ENCODE assay signal across 8 cellular contexts in the genomic region with DNA sequence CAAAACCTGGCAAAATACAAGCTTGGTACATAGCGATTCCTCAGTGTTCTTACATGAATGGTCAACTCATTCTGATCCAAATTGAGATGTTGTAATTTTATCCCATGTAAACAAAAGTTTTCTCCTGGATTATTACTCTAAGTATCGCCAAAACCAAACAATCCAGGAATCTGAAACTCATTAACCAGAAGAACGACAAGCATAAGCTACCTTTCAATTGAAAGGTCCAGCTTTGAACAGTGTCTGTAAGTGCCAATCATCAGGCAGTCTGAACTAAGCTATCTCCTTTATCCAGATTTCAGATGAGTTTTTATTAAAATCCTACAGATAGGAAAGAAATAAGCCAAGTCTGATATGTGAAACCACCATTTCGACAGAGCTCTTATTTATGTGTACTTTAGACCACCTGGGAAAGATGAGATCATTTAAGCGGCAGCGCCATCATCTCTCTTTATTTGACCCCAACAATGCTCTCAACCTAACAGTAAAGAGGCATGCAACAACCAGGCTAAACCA. TPM values are rescaled to one million over a fixed set of nuclear protein-coding genes. Genes with fewer than 3 reads are reported as not detected.
DNase-seq lines count a peak whose midpoint lies in the region; ATAC-seq and TF ChIP-seq lines count a peak whose summit lies in the region.

No MANE protein-coding gene starts in this region.

- no peak for TF ChIP-seq EP300 in gastroesophageal sphincter (IDR thresholded peaks at IDR 0.05)

- H3K36me3 ChIP-seq in gastroesophageal sphincter = no peaks in the 10 kb centered on the region
- H3K36me3 ChIP-seq in spleen = no peaks in the 10 kb centered on the region

- H3K4me3 ChIP-seq in gastroesophageal sphincter (peak overlapping the region; percentile 93 to 94), spleen (peak overlapping the region; percentile 73 to 93 (median 82))

- intact Hi-C loops in spleen (cut with DNase I; ENCODE audit: low total_unique reads) = no loop called here

- no peak for ATAC-seq in gastroesophageal sphincter
- no peak for ATAC-seq in GM21381 (IDR thresholded peaks at IDR 0.05; ENCODE audit: unreplicated experiment)

- H3K27ac ChIP-seq in gastroesophageal sphincter (peak overlapping the region in 3 of 4 donors; percentile 98 to 100 (median 98)), spleen (peak overlapping the region; percentile 97 to 99 (median 98))

- no peaks in the 10 kb centered on the region for H3K27me3 ChIP-seq in gastroesophageal sphincter
- H3K27me3 ChIP-seq in spleen (replicated peaks in 1 of 7) = no peaks in the 10 kb centered on the region

- 4 to 6% methylated on average over 6 of the region's 6 CpGs for WGBS in gastroesophageal sphincter (ENCODE audit: low coverage in 1 of 2), 2 donors
- 16 to 21% (median 18%) methylated on average over 6 of the region's 6 CpGs for WGBS in spleen, 5 donors

- DNase-seq in DMS153 treated with DMSO at 0.1 percent for 48 hours (lab: John Stamatoyannopoulos, UW; ENCODE audit: unreplicated experiment) (peak; percentile 35), DMS153 (lab: John Stamatoyannopoulos, UW) (no peak), T follicular helper cell (ENCODE audit: low read depth) (peak; percentile 9), spleen (no peak), GM03348 (ENCODE audit: low spot score) (no peak), NCI-H510A treated with DMSO at 0.1 percent for 48 hours (lab: John Stamatoyannopoulos, UW) (no peak)

- peaks cover 0 to 60% (median 22%) of the 10 kb centered on the region in 3 donors for H3K4me1 ChIP-seq in gastroesophageal sphincter
- H3K4me1 ChIP-seq in spleen = peaks cover 44 to 69% (median 55%) of the 10 kb centered on the region in 6 donors

- no peak for TF ChIP-seq CTCF in gastroesophageal sphincter (IDR thresholded peaks at IDR 0.05)
- TF ChIP-seq CTCF in spleen (IDR thresholded peaks at IDR 0.05 in 8 of 11, conservative IDR thresholded peaks at IDR 0.05 in 3 of 11) = no peak

- no peak for TF ChIP-seq POLR2A in gastroesophageal sphincter (IDR thresholded peaks at IDR 0.05)
- no peak for TF ChIP-seq POLR2A in spleen (IDR thresholded peaks at IDR 0.05)

- H3K9me3 ChIP-seq in gastroesophageal sphincter (no peaks in the 10 kb centered on the region), spleen (no peaks in the 10 kb centered on the region)

RNA-seq across cellular contexts. Expression of a gene that starts 2.3 kb away (rescaled TPM):
- total RNA-seq in gastroesophageal sphincter (10 to 100 TPM; 24.7 to 35.2 (median 29.0) TPM), spleen (10 to 100 TPM; 36.9 to 56.7 (median 43.9) TPM)
- 10 to 100 TPM; 10.2 to 17.0 (median 16.9) TPM for polyA plus RNA-seq in spleen

Comparison
In these comparisons a context has a peak if more than half of its experiments do, and no peak if none do; other contexts are left out.
1. DNase-seq: peak in DMS153 treated with DMSO at 0.1 percent for 48 hours (single experiment) and T follicular helper cell (single experiment); none in DMS153 (single experiment), spleen (single experiment), GM03348 (single experiment) and NCI-H510A treated with DMSO at 0.1 percent for 48 hours (single experiment).